Comparison of ENCODE assay signal across 13 cellular contexts in the genomic region with DNA sequence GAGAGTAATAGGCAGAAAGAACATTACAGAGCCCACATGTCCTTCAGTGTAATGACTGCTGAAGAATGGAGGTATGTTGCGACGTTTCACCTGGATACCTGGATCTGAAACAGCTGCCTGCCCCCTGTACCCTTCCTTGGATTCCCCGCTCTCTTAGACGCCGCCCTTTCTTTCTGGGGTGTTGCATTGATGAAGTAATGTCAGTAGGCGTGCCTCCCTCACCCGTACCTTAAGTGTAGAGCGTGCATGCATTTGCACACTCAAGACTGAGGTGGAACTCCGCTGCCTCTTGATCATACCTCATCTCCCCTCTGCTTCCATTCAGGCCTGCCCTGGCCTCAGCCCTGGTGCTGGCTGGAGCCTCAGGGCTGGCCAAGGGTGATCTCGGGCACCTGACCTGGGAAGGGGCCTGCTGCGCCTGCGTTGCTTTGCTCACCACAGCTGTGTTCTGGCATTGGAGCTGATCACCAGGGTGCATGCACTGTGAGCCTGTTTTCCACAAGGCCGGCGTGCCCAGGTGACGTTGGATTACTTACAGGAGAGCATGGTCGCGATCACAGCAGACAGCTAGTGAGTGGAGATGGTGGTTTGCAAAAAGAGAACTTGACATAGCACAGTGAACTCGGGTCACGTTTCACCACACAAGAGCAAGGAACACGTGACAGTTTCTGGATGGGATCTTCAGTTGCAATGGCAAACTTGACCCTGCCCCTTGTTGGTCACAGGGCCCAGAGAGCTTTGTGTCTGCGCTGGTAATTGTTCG.
DNase-seq lines count a peak whose midpoint lies in the region; ATAC-seq and TF ChIP-seq lines count a peak whose summit lies in the region.
"Had no signal": no experiment of that assay in that cellular context is flagged by ENCODE, and none has a peak within 500 bp of the region (broad histone marks: within the 10 kb centered on the region; RNA-seq: fewer than 3 reads in every experiment).

No MANE protein-coding gene starts in this region.

- peaks cover 100% of the 10 kb centered on the region for H3K79me2 ChIP-seq in DOHH2 (ENCODE audit: control insufficient read depth, low read length)

- no peaks in the 10 kb centered on the region for H3K9me2 ChIP-seq in DOHH2 (replicated peaks; ENCODE audit: control insufficient read depth, low read length)

- peak overlapping the region; percentile 19 for H3K27ac ChIP-seq in DOHH2 (ENCODE audit: low read depth, low read length)
- H3K27ac ChIP-seq: testis had no signal

- H3K36me3 Mint-ChIP-seq in T-helper 17 cell (ENCODE audit: low read depth) (no peaks in the 10 kb centered on the region), mesothelial cell of epicardium (peaks cover 9% of the 10 kb centered on the region), type B pancreatic cell (peaks cover 26% of the 10 kb centered on the region)

- no peak overlapping the region for H3K4me3 Mint-ChIP-seq in T-helper 17 cell
- no peak overlapping the region for H3K4me3 Mint-ChIP-seq in mesothelial cell of epicardium
- H3K4me3 Mint-ChIP-seq in stimulated activated naive CD8-positive, alpha-beta T cell treated with anti-CD3 and anti-CD28 coated beads, Interleukin-15, amount 100 ng/mL, for 72 hours, result no peak overlapping the region
- H3K4me3 Mint-ChIP-seq in type B pancreatic cell, result no peak overlapping the region
- H3K4me3 Mint-ChIP-seq: activated T-cell treated with anti-CD3 and anti-CD28 coated beads, Interleukin-2, amount 50 U/mL, for 4 hours had no signal

- peaks cover 2% of the 10 kb centered on the region; the same call in 1 of the 2 replicates for H3F3A ChIP-seq in DOHH2 (ENCODE audit: control insufficient read depth, insufficient read depth)

- H3K27ac Mint-ChIP-seq in T-helper 17 cell (peak overlapping the region; percentile 86), mesothelial cell of epicardium (peak overlapping the region; percentile 6), type B pancreatic cell (no peak overlapping the region)
- H3K27ac Mint-ChIP-seq in stimulated activated naive CD8-positive, alpha-beta T cell treated with anti-CD3 and anti-CD28 coated beads, Interleukin-15, amount 100 ng/mL, for 72 hours, result no peak overlapping the region

- peaks cover 87% of the 10 kb centered on the region for H3K36me3 ChIP-seq in DOHH2 (ENCODE audit: control insufficient read depth, low read length)
- H3K36me3 ChIP-seq: HAP-1 had no signal

- H3K4me1 Mint-ChIP-seq in T-helper 17 cell (peaks cover 61% of the 10 kb centered on the region), mesothelial cell of epicardium (peaks cover 46% of the 10 kb centered on the region), type B pancreatic cell (ENCODE audit: unreplicated experiment) (peaks cover 71% of the 10 kb centered on the region)
- peaks cover 77% of the 10 kb centered on the region for H3K4me1 Mint-ChIP-seq in stimulated activated naive CD8-positive, alpha-beta T cell treated with anti-CD3 and anti-CD28 coated beads, Interleukin-15, amount 100 ng/mL, for 72 hours

- no peaks in the 10 kb centered on the region for H3K9me3 ChIP-seq in DOHH2 (ENCODE audit: control insufficient read depth, insufficient read depth, low read length)
- H3K9me3 ChIP-seq in T-helper 17 cell (ENCODE audit: control insufficient read depth, low read length, poor library complexity, severe bottlenecking), result no peaks in the 10 kb centered on the region
- H3K9me3 ChIP-seq: HAP-1, testis had no signal

- peak overlapping the region; percentile 65 for H3K4me2 ChIP-seq in DOHH2 (ENCODE audit: low read length)

- H3K27me3 Mint-ChIP-seq in T-helper 17 cell, result no peaks in the 10 kb centered on the region
- H3K27me3 Mint-ChIP-seq in mesothelial cell of epicardium (ENCODE audit: low read depth), result no peaks in the 10 kb centered on the region
- no peaks in the 10 kb centered on the region for H3K27me3 Mint-ChIP-seq in stimulated activated naive CD8-positive, alpha-beta T cell treated with anti-CD3 and anti-CD28 coated beads, Interleukin-15, amount 100 ng/mL, for 72 hours
- H3K27me3 Mint-ChIP-seq in type B pancreatic cell, result no peaks in the 10 kb centered on the region

- H4K20me1 ChIP-seq in DOHH2 (ENCODE audit: control insufficient read depth, insufficient read depth, low read depth, low read length), result peaks cover 65% of the 10 kb centered on the region

- no peak for TF ChIP-seq CTCF in DOHH2 (IDR thresholded peaks at IDR 0.05; ENCODE audit: low read depth, low read length, poor library complexity, severe bottlenecking)
- TF ChIP-seq CTCF in mesothelial cell of epicardium (IDR thresholded peaks at IDR 0.05; ENCODE audit: unreplicated experiment), result no peak
- no peak for TF ChIP-seq CTCF in type B pancreatic cell (conservative IDR thresholded peaks at IDR 0.05)

- ATAC-seq in T-helper 17 cell (peak; percentile 22), GM18867 (IDR thresholded peaks at IDR 0.05; ENCODE audit: unreplicated experiment) (no peak)
- no peak for ATAC-seq in stimulated activated naive CD8-positive, alpha-beta T cell treated with anti-CD3 and anti-CD28 coated beads, Interleukin-15, amount 100 ng/mL, for 72 hours
- ATAC-seq: activated T-cell treated with anti-CD3 and anti-CD28 coated beads, Interleukin-2, amount 50 U/mL, for 4 hours had no signal

- H3K27me3 ChIP-seq in DOHH2 (ENCODE audit: control insufficient read depth, low read length), result no peaks in the 10 kb centered on the region
- H3K27me3 ChIP-seq: testis had no signal

- H3K4me1 ChIP-seq in DOHH2 (ENCODE audit: control insufficient read depth, low read length), result peaks cover 65% of the 10 kb centered on the region
- H3K4me1 ChIP-seq: HAP-1 had no signal

- no peaks in the 10 kb centered on the region for H3K9me3 Mint-ChIP-seq in mesothelial cell of epicardium
- no peaks in the 10 kb centered on the region for H3K9me3 Mint-ChIP-seq in stimulated activated naive CD8-positive, alpha-beta T cell treated with anti-CD3 and anti-CD28 coated beads, Interleukin-15, amount 100 ng/mL, for 72 hours
- H3K9me3 Mint-ChIP-seq in type B pancreatic cell, result no peaks in the 10 kb centered on the region
- H3K9me3 Mint-ChIP-seq: activated T-cell treated with anti-CD3 and anti-CD28 coated beads, Interleukin-2, amount 50 U/mL, for 4 hours had no signal

- peak overlapping the region; percentile 48 for H3K4me3 ChIP-seq in DOHH2 (ENCODE audit: low read length)
- H3K4me3 ChIP-seq: HAP-1, testis had no signal

- DNase-seq in Kasumi-1 (lab: John Stamatoyannopoulos, UW) (peak; percentile 72 to 79), T-helper 17 cell (no peak), mesothelial cell of epicardium (ENCODE audit: low spot score in 2 of 2, unreplicated experiment in 2 of 2) (no peak), NCI-H82 (lab: John Stamatoyannopoulos, UW) (no peak), type B pancreatic cell (ENCODE audit: extremely low spot score, unreplicated experiment) (no peak)
- DNase-seq in stimulated activated naive CD8-positive, alpha-beta T cell treated with anti-CD3 and anti-CD28 coated beads, Interleukin-15, amount 100 ng/mL, for 72 hours, result no peak
- DNase-seq: activated T-cell treated with anti-CD3 and anti-CD28 coated beads, Interleukin-2, amount 50 U/mL, for 4 hours; NCI-H524 treated with DMSO at 0.1 percent for 48 hours; T-helper 2 cell; testis had no signal

Comparison
In these comparisons a context has a peak if more than half of its experiments do, and no peak if none do; other contexts are left out.
1. DNase-seq: peak in Kasumi-1 (2 of 2); none in T-helper 17 cell (0 of 3), mesothelial cell of epicardium (0 of 2), stimulated activated naive CD8-positive, alpha-beta T cell treated with anti-CD3 and anti-CD28 coated beads, Interleukin-15, amount 100 ng/mL, for 72 hours (0 of 2), NCI-H82 (single experiment) and type B pancreatic cell (single experiment).
2. H3K27ac Mint-ChIP-seq: peak in T-helper 17 cell (single experiment) and mesothelial cell of epicardium (single experiment); none in stimulated activated naive CD8-positive, alpha-beta T cell treated with anti-CD3 and anti-CD28 coated beads, Interleukin-15, amount 100 ng/mL, for 72 hours (0 of 2) and type B pancreatic cell (single experiment).